18 cellular contexts compared by ENCODE assay signal in genomic region chr20:48613926-48614325, GRCh38.
"Had no signal": no experiment of that assay in that cellular context is flagged by ENCODE, and none has a peak within 500 bp of the region (broad histone marks: within the 10 kb centered on the region; RNA-seq: fewer than 3 reads in every experiment).

No MANE protein-coding gene starts in this region.

- H3K27ac Mint-ChIP-seq: memory B cell had no signal

- H3K4me1 ChIP-seq: left ventricle myocardium inferior, lower lobe of right lung, right atrium auricular region, suprapubic skin, thyroid gland had no signal

- H3K4me3 Mint-ChIP-seq: memory B cell had no signal

- H3K4me2 ChIP-seq: hepatocyte had no signal

- H3K36me3 ChIP-seq: left ventricle myocardium inferior, lower lobe of right lung, neutrophil, right atrium auricular region, suprapubic skin, thyroid gland had no signal

- H3K27me3 Mint-ChIP-seq: memory B cell had no signal

- H2AFZ ChIP-seq: hepatocyte had no signal

- H3K4me3 ChIP-seq: dorsolateral prefrontal cortex, hepatocyte, left ventricle myocardium inferior, lower lobe of right lung, right atrium auricular region, suprapubic skin, thyroid gland had no signal

- DNase-seq: cortex of kidney; effector CD8-positive, alpha-beta T cell; foreskin melanocyte; kidney; left cardiac atrium; left ventricle myocardium inferior; lower lobe of right lung; naive B cell; small intestine; stimulated activated CD4-positive, alpha-beta T cell treated with anti-CD3 and anti-CD28 coated beads, Interleukin-12 subunit alpha, Interleukin-12 subunit beta, amount 100 ng/mL, for 4 hours; stimulated activated naive CD4-positive, alpha-beta T cell; thyroid gland had no signal

- H3K27ac ChIP-seq: dorsolateral prefrontal cortex, hepatocyte, left ventricle myocardium inferior, lower lobe of right lung, neutrophil, right atrium auricular region, suprapubic skin, thyroid gland had no signal

- H3K9me3 ChIP-seq: left ventricle myocardium inferior, lower lobe of right lung, neutrophil, right atrium auricular region, suprapubic skin, thyroid gland had no signal

- H3K36me3 Mint-ChIP-seq: memory B cell, naive B cell had no signal

- ATAC-seq: left cardiac atrium, lower lobe of right lung had no signal

- H3K27me3 ChIP-seq: dorsolateral prefrontal cortex, hepatocyte, right atrium auricular region, suprapubic skin, thyroid gland had no signal
